Comparison of ENCODE assay signal across 1 cellular context in the genomic region with DNA sequence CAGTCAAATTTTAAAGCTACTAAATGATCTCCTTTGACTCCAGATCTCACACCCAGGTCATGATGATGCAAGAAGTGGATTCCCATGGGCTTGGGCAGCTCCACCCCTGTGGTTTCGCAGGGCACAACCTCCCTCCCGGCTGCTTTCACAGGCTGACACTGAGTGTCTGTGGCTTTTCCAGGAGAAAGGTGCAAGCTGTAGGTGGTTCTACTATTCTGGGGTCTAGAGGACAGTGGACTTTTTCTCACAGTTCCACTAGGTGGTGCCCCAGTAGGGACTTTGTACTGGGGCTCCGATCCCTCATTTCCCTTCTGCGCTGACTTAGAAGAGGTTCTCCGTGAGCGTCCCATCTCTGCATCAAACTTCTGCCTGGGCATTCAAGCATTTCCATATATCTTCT.
TF ChIP-seq lines count a peak whose summit lies in the region.

No MANE protein-coding gene starts in this region.

TF ChIP-seq in SK-N-SH, 30 proteins besides CTCF, POLR2A, EP300 and RAD21 (continued from another document):
- TF ChIP-seq, protein P1, sequence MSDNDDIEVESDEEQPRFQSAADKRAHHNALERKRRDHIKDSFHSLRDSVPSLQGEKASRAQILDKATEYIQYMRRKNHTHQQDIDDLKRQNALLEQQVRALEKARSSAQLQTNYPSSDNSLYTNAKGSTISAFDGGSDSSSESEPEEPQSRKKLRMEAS (IDR thresholded peaks at IDR 0.05; ENCODE audit: low read depth), result no peak
- TF ChIP-seq, protein P2, sequence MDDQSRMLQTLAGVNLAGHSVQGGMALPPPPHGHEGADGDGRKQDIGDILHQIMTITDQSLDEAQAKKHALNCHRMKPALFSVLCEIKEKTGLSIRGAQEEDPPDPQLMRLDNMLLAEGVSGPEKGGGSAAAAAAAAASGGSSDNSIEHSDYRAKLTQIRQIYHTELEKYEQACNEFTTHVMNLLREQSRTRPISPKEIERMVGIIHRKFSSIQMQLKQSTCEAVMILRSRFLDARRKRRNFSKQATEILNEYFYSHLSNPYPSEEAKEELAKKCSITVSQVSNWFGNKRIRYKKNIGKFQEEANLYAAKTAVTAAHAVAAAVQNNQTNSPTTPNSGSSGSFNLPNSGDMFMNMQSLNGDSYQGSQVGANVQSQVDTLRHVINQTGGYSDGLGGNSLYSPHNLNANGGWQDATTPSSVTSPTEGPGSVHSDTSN (IDR thresholded peaks at IDR 0.05), result no peak
- no peak for TF ChIP-seq SMC3 (IDR thresholded peaks at IDR 0.05; ENCODE audit: low read depth, low read length)
TF ChIP-seq in SK-N-SH: peak in this region for 0.
